Comparison of ENCODE assay signal across 12 cellular contexts in genomic region chr19:44758596-44758995, GRCh38. TPM values are rescaled to one million over a fixed set of nuclear protein-coding genes. Genes with fewer than 3 reads are reported as not detected.
A peak's percentile ranks its signal among the peaks of the same experiment; 100 is the strongest.
DNase-seq lines count a peak whose midpoint lies in the region; ATAC-seq and TF ChIP-seq lines count a peak whose summit lies in the region.
"Had no signal": no experiment of that assay in that cellular context is flagged by ENCODE, and none has a peak within 500 bp of the region (broad histone marks: within the 10 kb centered on the region; RNA-seq: fewer than 3 reads in every experiment).

No MANE protein-coding gene starts in this region.

- H3K27me3 ChIP-seq in AG04450 (ENCODE audit: control insufficient read depth, insufficient read depth, low read length): no peaks in the 10 kb centered on the region

- ATAC-seq in HG02938 (IDR thresholded peaks at IDR 0.05; ENCODE audit: unreplicated experiment): no peak

- H3K36me3 Mint-ChIP-seq in IgD-negative memory B cell (no peaks in the 10 kb centered on the region), neural crest cell (ENCODE audit: low read depth) (no peaks in the 10 kb centered on the region)

- H3K9me3 Mint-ChIP-seq in IgD-negative memory B cell (no peaks in the 10 kb centered on the region), neural crest cell (no peaks in the 10 kb centered on the region)

- H3K27ac ChIP-seq in AG04450 (ENCODE audit: low read depth, low read length): peak overlapping the region; percentile 31
- H3K27ac ChIP-seq: VCaP had no signal

- CTCF ChIA-PET in AG04450 (lab: Charles Lee): interaction anchor here (2.6 to 3.5 kb wide), 2 partner anchors 13 to 35 kb away, joined by 13 to 23 read pairs; no protein-coding TSS in a partner anchor

- POLR2A ChIA-PET in AG04450 (lab: Yijun Ruan, JAX): interaction anchor here (1.8 to 2.0 kb wide), 2 partner anchors 10 to 17 kb away, joined by 5 to 6 read pairs; partner anchors contain the start of gene BCL3

- no peaks in the 10 kb centered on the region for H3K27me3 Mint-ChIP-seq in IgD-negative memory B cell
- peaks cover 57% of the 10 kb centered on the region for H3K27me3 Mint-ChIP-seq in neural crest cell (ENCODE audit: low read depth)

- TF ChIP-seq CTCF in AG04450 (IDR thresholded peaks at IDR 0.05; ENCODE audit: low read depth, low read length): no peak
- no peak for TF ChIP-seq CTCF in fibroblast of mammary gland (conservative IDR thresholded peaks at IDR 0.05; ENCODE audit: control insufficient read depth, insufficient read depth, low read depth, low read length)
- no peak for TF ChIP-seq CTCF in neural crest cell (conservative IDR thresholded peaks at IDR 0.05)

- H3K4me3 ChIP-seq in AG04450 (ENCODE audit: low read depth, low read length) (peak overlapping the region; percentile 58), fibroblast of mammary gland (ENCODE audit: control insufficient read depth, low read depth, low read length) (peak overlapping the region; percentile 53)

- H3K4me3 Mint-ChIP-seq in IgD-negative memory B cell (peak overlapping the region in 1 of 4 donors; percentile 29), neural crest cell (peak overlapping the region; percentile 90)

- peaks cover 7 to 12% (median 11%) of the 10 kb centered on the region in 3 donors for H3K4me1 Mint-ChIP-seq in IgD-negative memory B cell
- peaks cover 23% of the 10 kb centered on the region for H3K4me1 Mint-ChIP-seq in neural crest cell

- DNase-seq in AG04450 (ENCODE audit: low read depth, low spot score) (no peak), fibroblast of mammary gland (ENCODE audit: low read depth) (no peak), neural crest cell (ENCODE audit: low read depth, low spot score) (no peak), T1000 (lab: John Stamatoyannopoulos, UW) (no peak), superior temporal gyrus (ENCODE audit: extremely low spot score) (no peak), NCI-H1694 treated with DMSO at 0.1 percent for 48 hours (lab: John Stamatoyannopoulos, UW) (no peak)
- DNase-seq: NCI-H345 had no signal

- no peaks in the 10 kb centered on the region for H3K9me3 ChIP-seq in AG04450 (ENCODE audit: control insufficient read depth, insufficient read depth, low read length)

- H3K27ac Mint-ChIP-seq in IgD-negative memory B cell (peak overlapping the region in 2 of 3 donors; percentile 51 to 94), neural crest cell (ENCODE audit: unreplicated experiment) (peak overlapping the region; percentile 29)

RNA-seq across cellular contexts. Expression of gene BCL3, which starts 10.1 kb away (rescaled TPM):
- polyA plus RNA-seq in AG04450 (2011; rRNA removed) (5.6 and 11.0 TPM in 2 replicates), IgD-negative memory B cell (12.6 TPM)
- polyA minus RNA-seq in AG04450 (2011; rRNA and poly(A)+ RNA removed): 10.0 and 11.3 TPM in 2 replicates
- 2.2 TPM in 2 replicates for total RNA-seq in neural crest cell

RNA-seq across cellular contexts. Expression of gene CBLC, which starts 19.1 kb away (rescaled TPM):
- polyA plus RNA-seq in AG04450 (2011; rRNA removed) (not detected in 2 replicates), IgD-negative memory B cell (not detected)
- polyA minus RNA-seq in AG04450 (2011; rRNA and poly(A)+ RNA removed): not detected in 2 replicates
- not detected in 2 replicates for total RNA-seq in neural crest cell
- total RNA-seq: mononuclear cell had no signal

RNA-seq across cellular contexts. Expression of gene BCAM, which starts 50.3 kb away (rescaled TPM):
- polyA plus RNA-seq in AG04450 (2011; rRNA removed) (8.4 and 9.7 TPM in 2 replicates), IgD-negative memory B cell (not detected)
- 5.6 and 8.0 TPM in 2 replicates for polyA minus RNA-seq in AG04450 (2011; rRNA and poly(A)+ RNA removed)
- total RNA-seq in neural crest cell: 5.3 and 5.5 TPM in 2 replicates
- total RNA-seq: mononuclear cell had no signal

RNA-seq across cellular contexts. Expression of gene CEACAM16, which starts 59.6 kb away (rescaled TPM):
- polyA plus RNA-seq in AG04450 (2011; rRNA removed) (not detected in 2 replicates), IgD-negative memory B cell (not detected)
- not detected in 2 replicates for polyA minus RNA-seq in AG04450 (2011; rRNA and poly(A)+ RNA removed)
- total RNA-seq in neural crest cell: not detected in 2 replicates
- total RNA-seq: dermis microvascular lymphatic vessel endothelial cell, mononuclear cell had no signal
